ENCODE assay signal across 20 cellular contexts in the genomic region with DNA sequence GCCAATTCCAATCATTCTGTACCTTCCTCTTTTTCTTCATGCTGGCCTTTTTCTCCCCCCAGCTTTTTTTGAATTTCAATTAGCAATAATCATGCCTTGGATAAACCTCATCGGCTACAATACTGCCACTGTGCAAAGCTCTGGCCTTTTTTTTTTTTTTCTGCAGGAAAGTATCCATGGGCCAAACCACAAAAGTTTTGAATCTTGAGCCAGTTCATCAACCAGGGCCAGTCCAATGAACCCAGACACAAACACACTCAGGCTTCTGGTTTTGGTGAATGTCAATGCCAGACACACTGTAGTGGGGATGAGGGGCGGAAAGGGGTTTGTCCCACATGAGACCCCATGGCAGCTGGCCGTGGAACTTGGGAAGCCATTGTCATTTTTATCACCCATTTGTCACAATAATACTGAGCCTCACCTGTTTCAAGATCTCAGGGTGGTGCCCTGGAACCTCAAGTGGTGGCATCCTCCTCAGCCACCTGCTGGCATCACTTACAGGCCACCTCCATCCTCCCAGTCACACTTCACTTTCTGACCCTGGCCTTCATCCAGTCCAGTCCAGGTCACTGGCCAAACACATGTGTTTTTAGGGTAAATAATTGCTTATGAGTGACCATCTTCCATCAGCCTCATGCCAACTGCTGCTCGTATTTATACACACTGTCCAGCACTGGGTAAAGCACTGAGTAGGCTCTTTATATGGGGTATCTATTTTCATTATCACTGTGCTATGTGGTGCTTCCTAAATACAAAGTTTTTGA. TPM values are rescaled to one million over a fixed set of nuclear protein-coding genes. Genes with fewer than 3 reads are reported as not detected.
"Had no signal": no experiment of that assay in that cellular context is flagged by ENCODE, and none has a peak within 500 bp of the region (broad histone marks: within the 10 kb centered on the region; RNA-seq: fewer than 3 reads in every experiment).

No MANE protein-coding gene starts in this region.

- H3K27ac ChIP-seq: esophagus squamous epithelium, left lung, prostate gland, upper lobe of right lung had no signal

- FAIRE-seq: endothelial cell of umbilical vein, islet of Langerhans had no signal

- H3K4me1 ChIP-seq: left lung, prostate gland, upper lobe of right lung had no signal

- H3K9me3 Mint-ChIP-seq: activated naive CD8-positive, alpha-beta T cell treated with anti-CD3 and anti-CD28 coated beads, Interleukin-2, amount 10 ng/mL, durations not matched to agents 7 days and 5 days; natural killer cell had no signal

- H3K9me3 ChIP-seq: esophagus squamous epithelium, left lung, mucosa of descending colon, prostate gland, upper lobe of right lung had no signal

- H3K36me3 Mint-ChIP-seq: activated naive CD8-positive, alpha-beta T cell treated with anti-CD3 and anti-CD28 coated beads, Interleukin-2, amount 10 ng/mL, durations not matched to agents 7 days and 5 days; natural killer cell had no signal

- H3K27me3 ChIP-seq: esophagus squamous epithelium, left lung, upper lobe of right lung had no signal

- DNase-seq: activated CD4-positive, alpha-beta T cell treated with anti-CD3 and anti-CD28 coated beads, Interleukin-2, amount 50 U/mL, for 1 hour; activated CD8-positive, alpha-beta memory T cell treated with anti-CD3 and anti-CD28 coated beads for 24 hours; activated naive CD4-positive, alpha-beta T cell; activated naive CD8-positive, alpha-beta T cell treated with anti-CD3 and anti-CD28 coated beads, Interleukin-2, amount 10 ng/mL, durations not matched to agents 7 days and 5 days; cerebellar nuclear complex; effector CD8-positive, alpha-beta T cell; esophagus squamous epithelium; foreskin fibroblast; left lung; mucosa of descending colon; natural killer cell; occipital lobe; stimulated activated CD4-positive, alpha-beta T cell treated with anti-CD3 and anti-CD28 coated beads, Interleukin-4, amount 100 ng/mL, for 4 hours; stimulated activated CD8-positive, alpha-beta memory T cell treated with anti-CD3 and anti-CD28 coated beads, Interleukin-4, amount 100 ng/mL, for 48 hours; stimulated activated naive CD8-positive, alpha-beta T cell treated with anti-CD3 and anti-CD28 coated beads, Interleukin-15, Interleukin-2, amounts not matched to agents 100 U/mL and 50 U/mL, for 24 hours; upper lobe of right lung had no signal

- H3K27ac Mint-ChIP-seq: activated naive CD8-positive, alpha-beta T cell treated with anti-CD3 and anti-CD28 coated beads, Interleukin-2, amount 10 ng/mL, durations not matched to agents 7 days and 5 days; natural killer cell had no signal

- H3K4me1 Mint-ChIP-seq: activated naive CD8-positive, alpha-beta T cell treated with anti-CD3 and anti-CD28 coated beads, Interleukin-2, amount 10 ng/mL, durations not matched to agents 7 days and 5 days; natural killer cell had no signal

- H3K4me3 Mint-ChIP-seq: activated naive CD8-positive, alpha-beta T cell treated with anti-CD3 and anti-CD28 coated beads, Interleukin-2, amount 10 ng/mL, durations not matched to agents 7 days and 5 days; natural killer cell had no signal

- H3K36me3 ChIP-seq: esophagus squamous epithelium, left lung, prostate gland, upper lobe of right lung had no signal

- H3K4me3 ChIP-seq: esophagus squamous epithelium, left lung, mucosa of descending colon, prostate gland, smooth muscle cell, upper lobe of right lung had no signal

RNA-seq across cellular contexts. Expression of gene TSPAN33, which starts 40.8 kb away (rescaled TPM):
- total RNA-seq: endothelial cell of umbilical vein had no signal
